13 cellular contexts compared by ENCODE assay signal in genomic region chr12:110545812-110546211, GRCh38. TPM values are rescaled to one million over a fixed set of nuclear protein-coding genes. Genes with fewer than 3 reads are reported as not detected.
A peak's percentile ranks its signal among the peaks of the same experiment; 100 is the strongest.
DNase-seq lines count a peak whose midpoint lies in the region; ATAC-seq and TF ChIP-seq lines count a peak whose summit lies in the region.
"Had no signal": no experiment of that assay in that cellular context is flagged by ENCODE, and none has a peak within 500 bp of the region (broad histone marks: within the 10 kb centered on the region; RNA-seq: fewer than 3 reads in every experiment).

No MANE protein-coding gene starts in this region.

- ATAC-seq in effector memory CD8-positive, alpha-beta T cell (replicated peaks) = no peak
- no peak for ATAC-seq in psoas muscle
- no peak for ATAC-seq in HG03108 (IDR thresholded peaks at IDR 0.05; ENCODE audit: unreplicated experiment)
- ATAC-seq: GM23338 had no signal

- DNase-seq in EH (ENCODE audit: low read depth) (peak; percentile 24), psoas muscle (no peak), AG08395 (ENCODE audit: low spot score) (no peak), NK-92 (lab: John Stamatoyannopoulos, UW; ENCODE audit: unreplicated experiment) (no peak), NCI-H526 (lab: John Stamatoyannopoulos, UW) (no peak)
- no peak for DNase-seq in effector memory CD8-positive, alpha-beta T cell
- DNase-seq: CD8-positive, alpha-beta memory T cell; NCI-H1694; NK-92 treated with Interleukin-12 subunit alpha and Interleukin-12 subunit beta, amount 100 ng/mL, for 24 hours had no signal

- peaks cover 70% of the 10 kb centered on the region for H3K4me1 ChIP-seq in psoas muscle

- WGBS in psoas muscle, 3 donors = 79 to 94% (median 84%) methylated on average over 10 of the region's 10 CpGs

- H3K9me3 ChIP-seq in psoas muscle = no peaks in the 10 kb centered on the region

- intact Hi-C loops in psoas muscle (cut with DNase I) = no loop called here

- peak overlapping the region; percentile 86 for H3K27ac ChIP-seq in psoas muscle

- H3K27ac Mint-ChIP-seq in effector memory CD8-positive, alpha-beta T cell = peak overlapping the region; percentile 26 to 61
- H3K27ac Mint-ChIP-seq: GM23338 had no signal

- no peaks in the 10 kb centered on the region for H3K27me3 Mint-ChIP-seq in effector memory CD8-positive, alpha-beta T cell
- H3K27me3 Mint-ChIP-seq: CD8-positive, alpha-beta memory T cell had no signal

- peaks cover 19 to 25% of the 10 kb centered on the region in 2 donors for H3K4me1 Mint-ChIP-seq in effector memory CD8-positive, alpha-beta T cell (ENCODE audit: low read depth in 2 of 2)

- H3K27me3 ChIP-seq in psoas muscle (ENCODE audit: insufficient read depth in 3 of 3, low read length in 2 of 3) = no peaks in the 10 kb centered on the region

- no peak overlapping the region for H3K4me3 Mint-ChIP-seq in effector memory CD8-positive, alpha-beta T cell
- H3K4me3 Mint-ChIP-seq: CD8-positive, alpha-beta memory T cell; GM23338 had no signal

- H3K9me3 Mint-ChIP-seq in effector memory CD8-positive, alpha-beta T cell = no peaks in the 10 kb centered on the region
- H3K9me3 Mint-ChIP-seq: CD8-positive, alpha-beta memory T cell; GM23338 had no signal

- peaks cover 0 to 24% of the 10 kb centered on the region in 2 donors for H3K36me3 ChIP-seq in psoas muscle (ENCODE audit: insufficient read depth in 1 of 2, low read depth in 1 of 2)

- peaks cover 51% of the 10 kb centered on the region for H3K36me3 Mint-ChIP-seq in effector memory CD8-positive, alpha-beta T cell (ENCODE audit: insufficient read depth)

- no peak for TF ChIP-seq CTCF in psoas muscle (IDR thresholded peaks at IDR 0.05)

- H3K4me3 ChIP-seq in psoas muscle = peak overlapping the region; percentile 51
- H3K4me3 ChIP-seq: GM23338 had no signal

TF ChIP-seq in PFSK-1, 5 proteins besides CTCF, POLR2A, EP300 and RAD21:
- 0 out of 4 replicates have a peak, but pooled peaks have one; percentile 25 to 46 for TF ChIP-seq REST (IDR thresholded peaks at IDR 0.05; ENCODE audit: insufficient read depth in 1 of 2, low read depth in 2 of 2, low read length in 2 of 2)
- no peak for TF ChIP-seq TAF1 (IDR thresholded peaks at IDR 0.05; ENCODE audit: borderline replicate concordance, insufficient read depth, low read length)
- no peak for TF ChIP-seq SIN3A (IDR thresholded peaks at IDR 0.05; ENCODE audit: borderline replicate concordance, insufficient read depth, low read length)

RNA-seq across cellular contexts. Expression of gene PPTC7, which starts 37.3 kb away (rescaled TPM):
- polyA plus RNA-seq in PFSK-1 (2012; ENCODE audit: insufficient read length, low read depth) = 8.9 TPM
- 100 to 1,000 TPM in 2 of 4 donors, 10 to 100 TPM in 2; 61.1 to 213 (median 86.7) TPM for total RNA-seq in psoas muscle
- polyA plus RNA-seq in psoas muscle = 100 to 1,000 TPM in 1 of 3 donors, 10 to 100 TPM in 2; 54.6 to 134 (median 65.4) TPM

RNA-seq across cellular contexts. Expression of gene RAD9B, which starts 43.7 kb away (rescaled TPM):
- polyA plus RNA-seq in PFSK-1 (2012; ENCODE audit: insufficient read length, low read depth) = 0.24 TPM
- total RNA-seq in psoas muscle = 1 to 10 TPM; 1.1 to 4.2 (median 1.4) TPM
- polyA plus RNA-seq in psoas muscle = 1 to 10 TPM in 2 of 3 donors, under 1 TPM in 1; 0.77 to 3.8 (median 2.6) TPM
- total RNA-seq: epithelial cell of proximal tubule, GM23338 had no signal
- polyA plus RNA-seq: GM23338 had no signal

RNA-seq across cellular contexts. Expression of gene VPS29, which starts 43.9 kb away (rescaled TPM):
- 108 TPM for polyA plus RNA-seq in PFSK-1 (2012; ENCODE audit: insufficient read length, low read depth)
- total RNA-seq in psoas muscle = 100 to 1,000 TPM in 3 of 4 donors, 10 to 100 TPM in 1; 70.4 to 136 (median 121) TPM
- polyA plus RNA-seq in psoas muscle = 100 to 1,000 TPM; 168 to 216 (median 188) TPM
